ENCODE assay signal across 10 cellular contexts in genomic region chr20:59050437-59050836, GRCh38. TPM values are rescaled to one million over a fixed set of nuclear protein-coding genes. Genes with fewer than 3 reads are reported as not detected.
"Had no signal": no experiment of that assay in that cellular context is flagged by ENCODE, and none has a peak within 500 bp of the region (broad histone marks: within the 10 kb centered on the region; RNA-seq: fewer than 3 reads in every experiment).

No MANE protein-coding gene starts in this region.

- ATAC-seq: GM23338, K562 had no signal

- H3K9me3 Mint-ChIP-seq: GM23338, H9, HFFc6 had no signal

- DNase-seq: H9, HCEC 1CT, HFFc6, IMR-90, KG1 had no signal

- H3K4me3 Mint-ChIP-seq: GM23338, H9, HFFc6 had no signal

- H3K4me3 ChIP-seq: GM23338, K562 had no signal

- H3K27ac Mint-ChIP-seq: GM23338, H9, HFFc6 had no signal

- H3K4me1 Mint-ChIP-seq: GM23338, H9 had no signal

- H3K27ac ChIP-seq: HL-60 had no signal

RNA-seq across cellular contexts. Expression of gene TUBB1, which starts 31.2 kb away (rescaled TPM):
- total RNA-seq: GM23338, H1, H9, HFFc6, HT1080, IMR-90 had no signal
